8 cellular contexts compared by ENCODE assay signal in the genomic region with DNA sequence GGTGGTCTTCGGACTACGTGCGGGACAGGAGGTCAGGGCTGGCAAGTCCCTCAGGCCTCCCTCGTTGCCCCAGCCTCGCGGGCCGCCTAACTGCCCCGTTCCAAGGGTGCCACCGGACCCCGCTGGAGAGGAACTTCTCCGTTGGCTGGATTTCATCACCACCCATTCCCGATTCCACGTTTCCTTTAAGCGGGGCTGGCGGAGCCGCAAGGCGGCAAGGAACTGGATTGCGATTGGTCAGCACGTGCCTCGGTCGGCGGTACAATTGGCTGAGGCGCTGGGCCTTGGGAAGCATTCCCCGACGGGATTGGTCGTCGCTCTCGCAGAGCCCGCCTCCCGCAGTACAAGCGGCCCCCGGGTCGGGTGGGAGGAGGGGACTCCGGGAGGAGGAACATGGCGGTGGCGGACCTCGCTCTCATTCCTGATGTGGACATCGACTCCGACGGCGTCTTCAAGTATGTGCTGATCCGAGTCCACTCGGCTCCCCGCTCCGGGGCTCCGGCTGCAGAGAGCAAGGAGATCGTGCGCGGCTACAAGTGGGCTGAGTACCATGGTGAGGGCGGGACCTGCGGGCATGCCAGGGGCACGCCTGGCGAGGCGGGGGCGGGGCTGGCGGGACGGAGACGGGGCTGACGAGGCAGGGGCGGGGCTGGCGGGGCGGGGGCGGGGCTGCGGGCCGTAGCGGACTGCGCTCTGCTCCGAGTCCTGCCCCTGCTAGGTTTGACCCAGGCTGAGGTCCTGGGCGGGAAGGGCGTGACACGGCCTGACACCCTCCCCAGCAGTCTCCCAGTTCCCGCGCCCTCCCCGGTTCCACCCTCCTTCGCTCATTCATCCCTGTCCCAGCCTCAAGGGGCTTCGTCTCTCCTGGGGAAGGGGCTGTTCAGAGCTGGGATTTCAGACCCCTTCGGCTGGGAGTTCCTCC. TPM values are rescaled to one million over a fixed set of nuclear protein-coding genes. Genes with fewer than 3 reads are reported as not detected.
DNase-seq lines count a peak whose midpoint lies in the region; FAIRE-seq and TF ChIP-seq lines count a peak whose summit lies in the region.

A gene (plus strand): TSS at position 372 of the 922 bp plus-strand sequence. CDS start 22 bp downstream, at position 394.

- H3K4me3 ChIP-seq in NB4 (ENCODE audit: low read depth, low read length) (peak within 1 kb of the TSS; percentile 92), SK-N-MC (peak within 1 kb of the TSS; percentile 88), neuronal stem cell (ENCODE audit: low read length in 2 of 2) (peak within 1 kb of the TSS; percentile 96)

- H2BK120ac ChIP-seq in neuronal stem cell (ENCODE audit: low read depth, low read length) = peak within 1 kb of the TSS; percentile 96

- DNase-seq in GM04503 (ENCODE audit: low read depth) = peak; percentile 85
- peak; percentile 98 for DNase-seq in HFFc6
- peak; percentile 99 for DNase-seq in NB4 (ENCODE audit: low read depth)
- DNase-seq in SK-N-MC (ENCODE audit: low read depth, low spot score) = peak; percentile 94
- DNase-seq in activated naive CD4-positive, alpha-beta T cell treated with anti-CD3 and anti-CD28 coated beads, Interleukin-2, amount 10 ng/mL, durations not matched to agents 7 days and 5 days = peak; percentile 98
- peak; percentile 99 for DNase-seq in frontal cortex (ENCODE audit: low spot score in 2 of 2)
- peak; percentile 98 for DNase-seq in neuronal stem cell (ENCODE audit: low spot score)

- peaks cover 9% of the 10 kb centered on the region; the same call in 1 of the 2 replicates for H3K4me1 Mint-ChIP-seq in HFFc6 (ENCODE audit: low read depth)
- H3K4me1 Mint-ChIP-seq in activated naive CD4-positive, alpha-beta T cell treated with anti-CD3 and anti-CD28 coated beads, Interleukin-2, amount 10 ng/mL, durations not matched to agents 7 days and 5 days = peaks cover 22% of the 10 kb centered on the region

- H3K27me3 ChIP-seq in neuronal stem cell (ENCODE audit: control insufficient read depth in 3 of 3, insufficient read depth in 3 of 3, low read depth in 1 of 3, low read length in 3 of 3) = peaks cover 0 to 15% (median 11%) of the 10 kb centered on the region in 3 experiments

- H3K4me1 ChIP-seq in neuronal stem cell (ENCODE audit: control insufficient read depth in 2 of 2, insufficient read depth in 1 of 2, low read depth in 1 of 2, low read length in 2 of 2) = peaks cover 9 to 19% of the 10 kb centered on the region in 2 donors

- H3K9me3 ChIP-seq in SK-N-MC (ENCODE audit: low read depth, low read length) (no peaks in the 10 kb centered on the region), neuronal stem cell (replicated peaks in 1 of 2; ENCODE audit: control insufficient read depth in 2 of 2, insufficient read depth in 1 of 2, low read depth in 1 of 2, low read length in 2 of 2) (peaks cover 0 to 6% of the 10 kb centered on the region in 2 donors)

- peak; percentile 95 for FAIRE-seq in frontal cortex (lab: Jason Lieb, UNC)

- peak within 1 kb of the TSS; percentile 43 for H4K8ac ChIP-seq in neuronal stem cell (ENCODE audit: low read depth, low read length)

- H3K27me3 Mint-ChIP-seq in HFFc6 (ENCODE audit: insufficient read depth) = peaks cover 29% of the 10 kb centered on the region
- H3K27me3 Mint-ChIP-seq in activated naive CD4-positive, alpha-beta T cell treated with anti-CD3 and anti-CD28 coated beads, Interleukin-2, amount 10 ng/mL, durations not matched to agents 7 days and 5 days = peaks cover 48% of the 10 kb centered on the region

- peak within 1 kb of the TSS; percentile 99 for H3K23ac ChIP-seq in neuronal stem cell (ENCODE audit: low read depth, low read length, poor library complexity)

- peak within 1 kb of the TSS; percentile 100 for H3K18ac ChIP-seq in neuronal stem cell (ENCODE audit: low read length)

- H3K36me3 Mint-ChIP-seq in HFFc6 (ENCODE audit: low read depth) = no peaks in the 10 kb centered on the region
- peaks cover 8% of the 10 kb centered on the region for H3K36me3 Mint-ChIP-seq in activated naive CD4-positive, alpha-beta T cell treated with anti-CD3 and anti-CD28 coated beads, Interleukin-2, amount 10 ng/mL, durations not matched to agents 7 days and 5 days

- TF ChIP-seq POLR2A in NB4 (IDR thresholded peaks at IDR 0.05; ENCODE audit: extremely low read depth, insufficient read length) = peak; percentile 83

- peak within 1 kb of the TSS; percentile 87 for H3K27ac ChIP-seq in SK-N-MC
- H3K27ac ChIP-seq in neuronal stem cell (replicated peaks; ENCODE audit: low read length) = peak within 1 kb of the TSS; percentile 98

- no peaks in the 10 kb centered on the region; the same call in 1 of the 2 replicates for H3K9me3 Mint-ChIP-seq in HFFc6
- no peaks in the 10 kb centered on the region for H3K9me3 Mint-ChIP-seq in activated naive CD4-positive, alpha-beta T cell treated with anti-CD3 and anti-CD28 coated beads, Interleukin-2, amount 10 ng/mL, durations not matched to agents 7 days and 5 days

- peak within 1 kb of the TSS; percentile 97 for H2AFZ ChIP-seq in neuronal stem cell (ENCODE audit: low read length)

- no CpG with 5 or more reads among the region's 77 CpGs for WGBS in neuronal stem cell (ENCODE audit: extremely low coverage in 2 of 2, insufficient read length in 2 of 2, insufficient replicate concordance in 1 of 2), 2 donors

- peak within 1 kb of the TSS; percentile 96 for H2BK15ac ChIP-seq in neuronal stem cell (ENCODE audit: low read length)

- H2BK12ac ChIP-seq in neuronal stem cell (ENCODE audit: low read length) = peak within 1 kb of the TSS; percentile 90

- H4K91ac ChIP-seq in neuronal stem cell (ENCODE audit: low read depth, low read length, poor library complexity) = no peak within 1 kb of the TSS

- peak within 1 kb of the TSS; percentile 98 for H3K4me2 ChIP-seq in neuronal stem cell (ENCODE audit: insufficient read depth, low read length, poor library complexity, severe bottlenecking)

- H2BK5ac ChIP-seq in neuronal stem cell (ENCODE audit: low read length) = peak within 1 kb of the TSS; percentile 99

- H3K14ac ChIP-seq in neuronal stem cell (ENCODE audit: low read length) = peak within 1 kb of the TSS; percentile 98

- H3K79me1 ChIP-seq in neuronal stem cell (ENCODE audit: low read depth, low read length) = peaks cover 24% of the 10 kb centered on the region

- H3K36me3 ChIP-seq in SK-N-MC (ENCODE audit: insufficient read depth, low read length) (no peaks in the 10 kb centered on the region; the same call in 1 of the 2 replicates), neuronal stem cell (replicated peaks in 1 of 2; ENCODE audit: control insufficient read depth in 2 of 2, insufficient read depth in 2 of 2, low read length in 2 of 2) (peaks cover 16 to 26% of the 10 kb centered on the region in 2 donors)

- H3K4ac ChIP-seq in neuronal stem cell (ENCODE audit: low read length) = peak within 1 kb of the TSS; percentile 37

- H2AK5ac ChIP-seq in neuronal stem cell (ENCODE audit: low read depth, low read length) = peak within 1 kb of the TSS; percentile 100

- H3K9ac ChIP-seq in SK-N-MC (ENCODE audit: insufficient read length) (peak within 1 kb of the TSS; percentile 77), neuronal stem cell (ENCODE audit: low read depth, low read length, poor library complexity) (peak within 1 kb of the TSS; percentile 95)

- H3K27ac Mint-ChIP-seq in HFFc6 = peak within 1 kb of the TSS; percentile 88
- H3K27ac Mint-ChIP-seq in activated naive CD4-positive, alpha-beta T cell treated with anti-CD3 and anti-CD28 coated beads, Interleukin-2, amount 10 ng/mL, durations not matched to agents 7 days and 5 days = peak within 1 kb of the TSS; percentile 88

- TF ChIP-seq CTCF in HFFc6 (IDR thresholded peaks at IDR 0.05) = no peak
- TF ChIP-seq CTCF in NB4 (IDR thresholded peaks at IDR 0.05; ENCODE audit: low read depth, low read length) = no peak
- no peak for TF ChIP-seq CTCF in subcutaneous adipose tissue (IDR thresholded peaks at IDR 0.05; ENCODE audit: low read depth)

- H3K4me3 Mint-ChIP-seq in HFFc6 = peak within 1 kb of the TSS; percentile 96
- H3K4me3 Mint-ChIP-seq in activated naive CD4-positive, alpha-beta T cell treated with anti-CD3 and anti-CD28 coated beads, Interleukin-2, amount 10 ng/mL, durations not matched to agents 7 days and 5 days = peak within 1 kb of the TSS; percentile 90

- CTCF ChIA-PET in activated naive CD4-positive, alpha-beta T cell treated with anti-CD3 and anti-CD28 coated beads, Interleukin-2, amount 10 ng/mL, durations not matched to agents 7 days and 5 days (lab: Charles Lee) = interaction anchor here (1.1 to 1.6 kb wide), 2 partner anchors 180 to 186 kb away, joined by 3 to 5 read pairs; no protein-coding TSS in a partner anchor

RNA-seq across cellular contexts. Expression of the gene that starts here (rescaled TPM):
- total RNA-seq in HFFc6 (2021; fragmentation: NEBNext Ultra II Directional; extraction: Animal tissue kit (Norgen Biotek cat#: 25700)) = 100 to 1,000 TPM; 156 to 181 (median 169) TPM
- total RNA-seq in frontal cortex (143 TPM), subcutaneous adipose tissue (10 to 100 TPM; 31.8 to 56.6 (median 45.7) TPM)
- polyA plus RNA-seq in neuronal stem cell (2013, experiment 1 of 2) = 230 TPM
- 218 TPM for polyA plus RNA-seq in neuronal stem cell (2013, experiment 2 of 2)

Comparison
In these comparisons a context has a peak if more than half of its experiments do, and no peak if none do; other contexts are left out.
1. Peak in every context shown above with its lines: DNase-seq, H3K4me3 ChIP-seq and H3K27ac ChIP-seq.